ENCODE assay signal across 16 cellular contexts in the genomic region with DNA sequence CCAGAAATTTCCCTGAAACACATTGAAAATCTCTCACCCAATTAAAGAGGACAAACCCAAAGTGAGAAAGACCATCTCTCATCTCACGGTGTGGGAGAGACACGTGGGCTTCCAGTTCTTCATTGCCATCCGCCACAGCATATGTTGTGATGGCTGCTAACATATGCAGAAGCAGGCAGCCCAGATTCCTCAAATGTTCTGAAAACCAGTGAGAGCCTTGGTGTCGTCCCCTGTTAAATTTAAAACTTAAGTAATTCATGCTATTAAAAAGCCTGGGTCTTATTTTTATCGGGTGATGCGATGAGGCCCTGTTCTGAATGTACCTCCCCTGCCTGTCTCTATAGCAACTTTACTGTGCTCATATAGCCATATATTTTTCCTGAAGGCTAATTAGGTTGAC. TPM values are rescaled to one million over a fixed set of nuclear protein-coding genes. Genes with fewer than 3 reads are reported as not detected.
DNase-seq lines count a peak whose midpoint lies in the region; ATAC-seq and TF ChIP-seq lines count a peak whose summit lies in the region.
"Had no signal": no experiment of that assay in that cellular context is flagged by ENCODE, and none has a peak within 500 bp of the region (broad histone marks: within the 10 kb centered on the region; RNA-seq: fewer than 3 reads in every experiment).

No MANE protein-coding gene starts in this region.

- H3K27ac ChIP-seq in dorsolateral prefrontal cortex = peak overlapping the region in 40 of 59 donors; percentile 6 to 82 (median 64)
- no peak overlapping the region for H3K27ac ChIP-seq in left lung
- H3K27ac ChIP-seq: A549 had no signal

- no peaks in the 10 kb centered on the region for H3K27me3 ChIP-seq in dorsolateral prefrontal cortex
- peaks cover 0 to 32% of the 10 kb centered on the region in 2 donors for H3K27me3 ChIP-seq in left lung

- TF ChIP-seq CTCF in GM13977 (IDR thresholded peaks at IDR 0.05; ENCODE audit: extremely low read depth, insufficient read depth, missing control alignments) (no peak), dorsolateral prefrontal cortex (IDR thresholded peaks at IDR 0.05 in 54 of 56, conservative IDR thresholded peaks at IDR 0.05 in 2 of 56; ENCODE audit: low read depth in 1 of 56, partially characterized antibody in 56 of 56) (no peak), left lung (IDR thresholded peaks at IDR 0.05) (no peak)

- intact Hi-C loops in dorsolateral prefrontal cortex (cut with DNase I) (no loop called here), left lung (cut with DNase I) (no loop called here)

- ATAC-seq in left lung = no peak
- ATAC-seq: A549, HCT116 had no signal

- no peaks in the 10 kb centered on the region for H3K36me3 ChIP-seq in left lung
- H3K36me3 ChIP-seq: BE2C had no signal

- H3K4me3 ChIP-seq in dorsolateral prefrontal cortex = no peak overlapping the region
- no peak overlapping the region for H3K4me3 ChIP-seq in left lung
- H3K4me3 ChIP-seq: A549 had no signal

- DNase-seq in GM13977 (ENCODE audit: low spot score) (peak; percentile 2), dorsolateral prefrontal cortex (peak in 1 of 10 donors; percentile 44), myocyte (ENCODE audit: low read depth) (peak; percentile 51), superior temporal gyrus (ENCODE audit: extremely low spot score) (peak; percentile 33), left lung (no peak), NCI-H748 (lab: John Stamatoyannopoulos, UW; ENCODE audit: unreplicated experiment) (no peak), SW480 (ENCODE audit: low spot score) (no peak)
- DNase-seq: BE2C; Caco-2; CD8-positive, alpha-beta memory T cell; DND-41; GDM1 had no signal

- H3K9me3 ChIP-seq in left lung = no peaks in the 10 kb centered on the region
- H3K9me3 ChIP-seq: A549, BE2C had no signal

- in situ Hi-C loops in GM13977 (cut with MboI; ENCODE audit: low pct_unique_long_range_greater_than_20kb, low sequenced_read_pairs, unreplicated experiment) = no loop called here

- H3K4me1 ChIP-seq in left lung = no peaks in the 10 kb centered on the region
- H3K4me1 ChIP-seq: A549, BE2C, Caco-2 had no signal

RNA-seq across cellular contexts. Expression of a gene that starts 2.8 kb away (rescaled TPM):
- total RNA-seq in dorsolateral prefrontal cortex (not detected), myocyte (not detected in 2 replicates), left lung (not detected)
- polyA plus RNA-seq in myocyte (2012) = not detected
- total RNA-seq: Caco-2; CD8-positive, alpha-beta memory T cell; H4 had no signal
- polyA plus RNA-seq: A549; AG04450; CD8-positive, alpha-beta memory T cell had no signal

Comparison
In these comparisons a context has a peak if more than half of its experiments do, and no peak if none do; other contexts are left out.
1. DNase-seq: peak in GM13977 (single experiment), myocyte (single experiment) and superior temporal gyrus (single experiment); none in left lung (0 of 2), NCI-H748 (single experiment) and SW480 (single experiment).
2. H3K27ac ChIP-seq: peak in dorsolateral prefrontal cortex (40 of 59); none in left lung (0 of 2).